Comparison of ENCODE assay signal across 1 cellular context in genomic region chr20:25058051-25058796, GRCh38.
TF ChIP-seq lines count a peak whose summit lies in the region.

Gene ACSS1, minus strand, starts transcription at chr20:25058139. Its CDS starts 37 bp downstream, at chr20:25058102.

TF ChIP-seq in GM12878, 131 proteins besides CTCF, POLR2A, EP300 and RAD21 (continued from another document):
- peak; percentile 42; the same call in 1 of the 2 replicates for TF ChIP-seq MLLT1 (IDR thresholded peaks at IDR 0.05)
- TF ChIP-seq, protein P1, sequence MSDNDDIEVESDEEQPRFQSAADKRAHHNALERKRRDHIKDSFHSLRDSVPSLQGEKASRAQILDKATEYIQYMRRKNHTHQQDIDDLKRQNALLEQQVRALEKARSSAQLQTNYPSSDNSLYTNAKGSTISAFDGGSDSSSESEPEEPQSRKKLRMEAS (IDR thresholded peaks at IDR 0.05; ENCODE audit: low read depth, low read length), result peak; percentile 95
- peak; percentile 84 for TF ChIP-seq RUNX3 (IDR thresholded peaks at IDR 0.05; ENCODE audit: low read length)
- TF ChIP-seq BRCA1 (IDR thresholded peaks at IDR 0.05; ENCODE audit: low read depth, low read length), result no peak
- TF ChIP-seq SUZ12 (IDR thresholded peaks at IDR 0.05; ENCODE audit: unreplicated experiment), result no peak
- no peak for TF ChIP-seq FOS (IDR thresholded peaks at IDR 0.05; ENCODE audit: borderline replicate concordance, extremely low read depth, insufficient read length)
- TF ChIP-seq, protein P2, sequence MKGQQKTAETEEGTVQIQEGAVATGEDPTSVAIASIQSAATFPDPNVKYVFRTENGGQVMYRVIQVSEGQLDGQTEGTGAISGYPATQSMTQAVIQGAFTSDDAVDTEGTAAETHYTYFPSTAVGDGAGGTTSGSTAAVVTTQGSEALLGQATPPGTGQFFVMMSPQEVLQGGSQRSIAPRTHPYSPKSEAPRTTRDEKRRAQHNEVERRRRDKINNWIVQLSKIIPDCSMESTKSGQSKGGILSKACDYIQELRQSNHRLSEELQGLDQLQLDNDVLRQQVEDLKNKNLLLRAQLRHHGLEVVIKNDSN (IDR thresholded peaks at IDR 0.05; ENCODE audit: borderline replicate concordance, extremely low read length, insufficient read depth, low read depth, low read length), result peak; percentile 54
- no peak for TF ChIP-seq CHD4 (IDR thresholded peaks at IDR 0.05)
- peak; percentile 72; the same call in 1 of the 2 replicates for TF ChIP-seq CBX5 (IDR thresholded peaks at IDR 0.05; ENCODE audit: low read depth)
- TF ChIP-seq NR2F1 (conservative IDR thresholded peaks at IDR 0.05), result no peak
- TF ChIP-seq CBX3 (IDR thresholded peaks at IDR 0.05; ENCODE audit: borderline replicate concordance, low read depth), result no peak
- TF ChIP-seq, protein P3, sequence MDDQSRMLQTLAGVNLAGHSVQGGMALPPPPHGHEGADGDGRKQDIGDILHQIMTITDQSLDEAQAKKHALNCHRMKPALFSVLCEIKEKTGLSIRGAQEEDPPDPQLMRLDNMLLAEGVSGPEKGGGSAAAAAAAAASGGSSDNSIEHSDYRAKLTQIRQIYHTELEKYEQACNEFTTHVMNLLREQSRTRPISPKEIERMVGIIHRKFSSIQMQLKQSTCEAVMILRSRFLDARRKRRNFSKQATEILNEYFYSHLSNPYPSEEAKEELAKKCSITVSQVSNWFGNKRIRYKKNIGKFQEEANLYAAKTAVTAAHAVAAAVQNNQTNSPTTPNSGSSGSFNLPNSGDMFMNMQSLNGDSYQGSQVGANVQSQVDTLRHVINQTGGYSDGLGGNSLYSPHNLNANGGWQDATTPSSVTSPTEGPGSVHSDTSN (IDR thresholded peaks at IDR 0.05; ENCODE audit: insufficient replicate concordance, low read depth, low read length), result no peak
- peak; percentile 83; the same call in 1 of the 2 replicates for TF ChIP-seq TAF1 (IDR thresholded peaks at IDR 0.05; ENCODE audit: borderline replicate concordance, low read depth, low read length)
TF ChIP-seq in GM12878: peak in this region for 38.
